1 cellular context compared by ENCODE assay signal in genomic region chr12:116125981-116126566, GRCh38.
TF ChIP-seq lines count a peak whose summit lies in the region.

No MANE protein-coding gene starts in this region.

TF ChIP-seq in H1, 55 proteins besides CTCF, POLR2A, EP300 and RAD21 (continued from another document):
- TF ChIP-seq, protein P1, sequence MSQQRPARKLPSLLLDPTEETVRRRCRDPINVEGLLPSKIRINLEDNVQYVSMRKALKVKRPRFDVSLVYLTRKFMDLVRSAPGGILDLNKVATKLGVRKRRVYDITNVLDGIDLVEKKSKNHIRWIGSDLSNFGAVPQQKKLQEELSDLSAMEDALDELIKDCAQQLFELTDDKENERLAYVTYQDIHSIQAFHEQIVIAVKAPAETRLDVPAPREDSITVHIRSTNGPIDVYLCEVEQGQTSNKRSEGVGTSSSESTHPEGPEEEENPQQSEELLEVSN (IDR thresholded peaks at IDR 0.05): no peak
- TF ChIP-seq USF2 (IDR thresholded peaks at IDR 0.05; ENCODE audit: low read length): no peak
- TF ChIP-seq CBX5 (IDR thresholded peaks at IDR 0.05; ENCODE audit: low read depth, low read length): no peak
- no peak for TF ChIP-seq JUN (IDR thresholded peaks at IDR 0.05; ENCODE audit: low read depth, low read length)
- TF ChIP-seq KDM4A (IDR thresholded peaks at IDR 0.05; ENCODE audit: low read depth, low read length, severe bottlenecking): no peak
- no peak for TF ChIP-seq CHD1 (IDR thresholded peaks at IDR 0.05; ENCODE audit: low read depth, low read length)
- TF ChIP-seq BRCA1 (IDR thresholded peaks at IDR 0.05; ENCODE audit: low read depth, low read length): no peak
- TF ChIP-seq TBP (IDR thresholded peaks at IDR 0.05; ENCODE audit: low read depth, low read length): no peak
- no peak for TF ChIP-seq TEAD4 (IDR thresholded peaks at IDR 0.05; ENCODE audit: low read depth, low read length)
- TF ChIP-seq CTBP2 (IDR thresholded peaks at IDR 0.05; ENCODE audit: borderline replicate concordance, insufficient read depth, insufficient read length, low read length): no peak
- no peak for TF ChIP-seq TCF12 (IDR thresholded peaks at IDR 0.05; ENCODE audit: low read depth, low read length)
- no peak for TF ChIP-seq SIX5 (IDR thresholded peaks at IDR 0.05; ENCODE audit: low read depth, low read length)
